In genomic region chr2:24109431-24109830, GRCh38 we compare ENCODE assay signal across 1 cellular context. TPM values are rescaled to one million over a fixed set of nuclear protein-coding genes. Genes with fewer than 3 reads are reported as not detected.
"Had no signal": no experiment of that assay in that cellular context is flagged by ENCODE, and none has a peak within 500 bp of the region (broad histone marks: within the 10 kb centered on the region; RNA-seq: fewer than 3 reads in every experiment).

No MANE protein-coding gene starts in this region.

RNA-seq across cellular contexts. Expression of gene PFN4, which starts 13.7 kb away (rescaled TPM):
- total RNA-seq: G401 had no signal
